In the genomic region with DNA sequence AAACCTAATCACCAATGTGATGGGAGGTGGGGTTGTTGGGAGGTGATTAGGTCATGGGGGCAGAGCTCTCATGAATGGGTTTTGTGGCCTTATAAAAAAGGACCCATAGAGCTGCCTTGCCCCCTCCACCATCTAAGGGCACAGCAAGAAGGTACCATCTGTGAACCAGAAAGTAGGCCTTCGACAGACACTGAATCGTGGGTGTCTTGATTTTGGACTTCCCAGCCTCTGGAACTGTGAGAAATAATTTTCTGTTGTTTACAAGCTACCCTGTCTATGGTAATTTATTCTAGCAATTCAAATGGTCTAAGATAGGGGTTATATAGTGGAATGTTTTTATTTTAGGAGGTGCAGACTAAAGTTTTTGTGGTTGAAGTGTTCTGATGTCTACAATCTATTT, we compare ENCODE assay signal across 9 cellular contexts. TPM values are rescaled to one million over a fixed set of nuclear protein-coding genes. Genes with fewer than 3 reads are reported as not detected.
"Had no signal": no experiment of that assay in that cellular context is flagged by ENCODE, and none has a peak within 500 bp of the region (broad histone marks: within the 10 kb centered on the region; RNA-seq: fewer than 3 reads in every experiment).

No MANE protein-coding gene starts in this region.

- ATAC-seq: GM12878 had no signal

- H3K4me3 ChIP-seq: GM12878 had no signal

- FAIRE-seq: G401.6, GM12878, GM12891, GM12892, GM18507, GM19239 had no signal

- DNase-seq: GDM1, GF-D8 had no signal

RNA-seq across cellular contexts. Expression of a gene that starts 7.9 kb away (rescaled TPM):
- total RNA-seq: G401, GM12878 had no signal
